1 cellular context compared by ENCODE assay signal in genomic region chr14:31159682-31160296, GRCh38.
TF ChIP-seq lines count a peak whose summit lies in the region.

No MANE protein-coding gene starts in this region.

TF ChIP-seq in SK-N-SH treated with all-trans-retinoic acid at 6 μM for 48 hours, 23 proteins besides CTCF, POLR2A, EP300 and RAD21 (continued from another document):
- TF ChIP-seq POU6F1 (CRISPR knock-in tag; IDR thresholded peaks at IDR 0.05; ENCODE audit: borderline replicate concordance, low read depth) (no peak), ZFP3 (CRISPR knock-in tag; IDR thresholded peaks at IDR 0.05) (no peak), RARB (CRISPR knock-in tag; IDR thresholded peaks at IDR 0.05) (no peak), SNAI2 (CRISPR knock-in tag; IDR thresholded peaks at IDR 0.05) (no peak), CSDC2 (CRISPR knock-in tag; IDR thresholded peaks at IDR 0.05) (no peak), CSRNP3 (CRISPR knock-in tag; IDR thresholded peaks at IDR 0.05) (no peak), BACH2 (CRISPR knock-in tag; IDR thresholded peaks at IDR 0.05; ENCODE audit: borderline replicate concordance) (no peak), ZC3H10 (CRISPR knock-in tag; IDR thresholded peaks at IDR 0.05) (no peak), GLIS3 (CRISPR knock-in tag; IDR thresholded peaks at IDR 0.05) (no peak), PPARA (CRISPR knock-in tag; IDR thresholded peaks at IDR 0.05; ENCODE audit: borderline replicate concordance) (no peak), TCF4 (CRISPR knock-in tag; IDR thresholded peaks at IDR 0.05; ENCODE audit: borderline replicate concordance) (no peak)
